ENCODE assay signal across 20 cellular contexts in genomic region chr12:6281081-6281809, GRCh38. TPM values are rescaled to one million over a fixed set of nuclear protein-coding genes. Genes with fewer than 3 reads are reported as not detected.
A peak's percentile ranks its signal among the peaks of the same experiment; 100 is the strongest.
DNase-seq lines count a peak whose midpoint lies in the region; ATAC-seq and TF ChIP-seq lines count a peak whose summit lies in the region.
"Had no signal": no experiment of that assay in that cellular context is flagged by ENCODE, and none has a peak within 500 bp of the region (broad histone marks: within the 10 kb centered on the region; RNA-seq: fewer than 3 reads in every experiment).

No MANE protein-coding gene starts in this region.

- H2BK5ac ChIP-seq in trophoblast cell (ENCODE audit: low read depth, low read length, poor library complexity): peak overlapping the region; percentile 61

- no peak overlapping the region for H3K9ac ChIP-seq in BLaER1 treated with 17β-estradiol and CSF1 and Interleukin-3, amounts not matched to agents 10 nM and 100 nM
- H3K9ac ChIP-seq in trophoblast cell (ENCODE audit: low read length): no peak overlapping the region

- peak overlapping the region; percentile 55 for H3K14ac ChIP-seq in trophoblast cell (ENCODE audit: low read length)

- no peaks in the 10 kb centered on the region for H3K9me3 ChIP-seq in BLaER1 treated with 17β-estradiol and CSF1 and Interleukin-3, amounts not matched to agents 10 nM and 100 nM (replicated peaks in 1 of 11)
- H3K9me3 ChIP-seq in trophoblast cell (ENCODE audit: insufficient read depth, low read depth, low read length): no peaks in the 10 kb centered on the region
- H3K9me3 ChIP-seq: MG63, thyroid gland had no signal

- H3K4me2 ChIP-seq in BLaER1 treated with 17β-estradiol and CSF1 and Interleukin-3, amounts not matched to agents 10 nM and 100 nM: peak overlapping the region; percentile 63 to 99 (median 96)
- H3K4me2 ChIP-seq in trophoblast cell (ENCODE audit: low read length): no peak overlapping the region

- H3K9me3 Mint-ChIP-seq in HFFc6: no peaks in the 10 kb centered on the region
- H3K9me3 Mint-ChIP-seq: activated CD4-positive, alpha-beta T cell treated with anti-CD3 and anti-CD28 coated beads, Interleukin-2, amount 10 ng/mL, durations not matched to agents 24 days and 14 days; nephron progenitor cell had no signal

- no peaks in the 10 kb centered on the region for H4K20me1 ChIP-seq in BLaER1 treated with 17β-estradiol and CSF1 and Interleukin-3, amounts not matched to agents 10 nM and 100 nM

- no peak overlapping the region for H3K23ac ChIP-seq in trophoblast cell (ENCODE audit: low read length)

- TF ChIP-seq CTCF in HFFc6 (IDR thresholded peaks at IDR 0.05) (no peak), coronary artery (IDR thresholded peaks at IDR 0.05) (no peak)

- H3K79me1 ChIP-seq in trophoblast cell (ENCODE audit: low read length): peaks cover 35% of the 10 kb centered on the region

- peaks cover 60% of the 10 kb centered on the region for H3K4me1 Mint-ChIP-seq in HFFc6 (ENCODE audit: low read depth)

- H3K36me3 Mint-ChIP-seq in HFFc6 (ENCODE audit: low read depth): no peaks in the 10 kb centered on the region

- peak overlapping the region; percentile 74 for H4K91ac ChIP-seq in trophoblast cell (ENCODE audit: low read depth, low read length)

- DNase-seq in HFFc6 (no peak), coronary artery (ENCODE audit: low spot score) (peak; percentile 56), trophoblast cell (no peak), NCI-H1417 (lab: John Stamatoyannopoulos, UW) (no peak), AG08395 (ENCODE audit: low spot score) (no peak)
- DNase-seq: activated CD4-positive, alpha-beta T cell treated with anti-CD3 and anti-CD28 coated beads, Interleukin-2, amount 10 ng/mL, durations not matched to agents 24 days and 14 days; activated CD8-positive, alpha-beta memory T cell treated with anti-CD3 and anti-CD28 coated beads, Interleukin-2, amount 50 U/mL, for 4 hours; activated gamma-delta T cell treated with Interleukin-2 at 50 U/mL for 16 hours; amygdala; GF-D8; hypothalamus; MG63; NCI-H1694; nephron progenitor cell; thyroid gland had no signal

- no peaks in the 10 kb centered on the region; the same call in 1 of the 2 replicates for H3K27me3 Mint-ChIP-seq in HFFc6 (ENCODE audit: insufficient read depth)

- H3K27me3 ChIP-seq in BLaER1 treated with 17β-estradiol and CSF1 and Interleukin-3, amounts not matched to agents 10 nM and 100 nM: no peaks in the 10 kb centered on the region
- H3K27me3 ChIP-seq in trophoblast cell (ENCODE audit: insufficient read depth, low read length): no peaks in the 10 kb centered on the region
- H3K27me3 ChIP-seq: MG63, thyroid gland had no signal

- peaks cover 33 to 56% (median 45%) of the 10 kb centered on the region in 10 experiments for H3K4me1 ChIP-seq in BLaER1 treated with 17β-estradiol and CSF1 and Interleukin-3, amounts not matched to agents 10 nM and 100 nM
- H3K4me1 ChIP-seq in trophoblast cell (ENCODE audit: control insufficient read depth in 1 of 2, insufficient read depth in 2 of 2, low read length in 2 of 2): peaks cover 18 to 27% of the 10 kb centered on the region in 2 experiments

- H3K27ac Mint-ChIP-seq in HFFc6: peak overlapping the region; percentile 89
- H3K27ac Mint-ChIP-seq: activated CD4-positive, alpha-beta T cell treated with anti-CD3 and anti-CD28 coated beads, Interleukin-2, amount 10 ng/mL, durations not matched to agents 24 days and 14 days; nephron progenitor cell had no signal

- H4K8ac ChIP-seq in trophoblast cell (ENCODE audit: low read depth, low read length): no peak overlapping the region

- H2AFZ ChIP-seq in trophoblast cell (ENCODE audit: insufficient read depth, low read length, poor library complexity): no peak overlapping the region

- no CpG with 5 or more reads among the region's 13 CpGs for WGBS in trophoblast cell (ENCODE audit: extremely low coverage, insufficient coverage, insufficient read length)

- H3K4me3 Mint-ChIP-seq in HFFc6: peak overlapping the region; percentile 61
- H3K4me3 Mint-ChIP-seq: activated CD4-positive, alpha-beta T cell treated with anti-CD3 and anti-CD28 coated beads, Interleukin-2, amount 10 ng/mL, durations not matched to agents 24 days and 14 days; nephron progenitor cell had no signal

- no peaks in the 10 kb centered on the region for H3K36me3 ChIP-seq in BLaER1 treated with 17β-estradiol and CSF1 and Interleukin-3, amounts not matched to agents 10 nM and 100 nM
- no peaks in the 10 kb centered on the region for H3K36me3 ChIP-seq in trophoblast cell (ENCODE audit: control insufficient read depth in 1 of 2, insufficient read depth in 2 of 2, low read length in 2 of 2)
- H3K36me3 ChIP-seq: MG63, thyroid gland had no signal

- H2BK120ac ChIP-seq in trophoblast cell (ENCODE audit: insufficient read depth, low read length, poor library complexity): peak overlapping the region; percentile 64

- no peak overlapping the region for H4K12ac ChIP-seq in trophoblast cell (ENCODE audit: low read depth, low read length)

- H2AK5ac ChIP-seq in trophoblast cell (ENCODE audit: low read length): peak overlapping the region; percentile 78

- ATAC-seq in HG03571 (IDR thresholded peaks at IDR 0.05; ENCODE audit: unreplicated experiment) (no peak), HG03521 (IDR thresholded peaks at IDR 0.05; ENCODE audit: unreplicated experiment) (no peak)
- ATAC-seq: GM12878, Panc1 had no signal

- peak overlapping the region; percentile 88 for H2BK12ac ChIP-seq in trophoblast cell (ENCODE audit: low read length)

- peaks cover 10% of the 10 kb centered on the region for H3K79me2 ChIP-seq in trophoblast cell (ENCODE audit: control insufficient read depth, insufficient read depth, low read length, poor library complexity)

- peak overlapping the region; percentile 60 for H3K18ac ChIP-seq in trophoblast cell (ENCODE audit: low read length)

- no peak overlapping the region for H3K4ac ChIP-seq in trophoblast cell (ENCODE audit: low read depth, low read length)

- H3K27ac ChIP-seq in BLaER1 treated with 17β-estradiol and CSF1 and Interleukin-3, amounts not matched to agents 10 nM and 100 nM: no peak overlapping the region; a peak in 1 of 22 replicates
- H3K27ac ChIP-seq in coronary artery: peak overlapping the region in 1 of 2 donors; percentile 71
- no peak overlapping the region for H3K27ac ChIP-seq in trophoblast cell (ENCODE audit: low read depth, low read length)

- no peak overlapping the region; a peak in 1 of 20 replicates for H3K4me3 ChIP-seq in BLaER1 treated with 17β-estradiol and CSF1 and Interleukin-3, amounts not matched to agents 10 nM and 100 nM
- H3K4me3 ChIP-seq in coronary artery (no peak overlapping the region), trophoblast cell (ENCODE audit: low read depth, low read length) (no peak overlapping the region)
- H3K4me3 ChIP-seq: GM12878, MG63, thyroid gland had no signal

RNA-seq across cellular contexts. Expression of gene PLEKHG6, which starts 29.2 kb away (rescaled TPM):
- not detected for total RNA-seq in HFFc6 (2021; fragmentation: NEBNext Ultra II Directional; extraction: Animal tissue kit (Norgen Biotek cat#: 25700))
- 17.4 and 20.1 TPM in 2 replicates for polyA plus RNA-seq in trophoblast cell (2013)
- total RNA-seq: activated CD4-positive, alpha-beta T cell treated with anti-CD3 and anti-CD28 coated beads, Interleukin-2, amount 10 ng/mL, durations not matched to agents 24 days and 14 days had no signal
